1 cellular context compared by ENCODE assay signal in genomic region chr1:43273708-43274107, GRCh38.
TF ChIP-seq lines count a peak whose summit lies in the region.

No MANE protein-coding gene starts in this region.

TF ChIP-seq in HepG2, 621 proteins besides CTCF, POLR2A, EP300 and RAD21:
- TF ChIP-seq ETV6 (CRISPR knock-in tag; conservative IDR thresholded peaks at IDR 0.05) (no peak), MAFK (conservative IDR thresholded peaks at IDR 0.05 in 1 of 2, IDR thresholded peaks at IDR 0.05 in 1 of 2; ENCODE audit: low read length in 2 of 2) (no peak), NFKB2 (CRISPR knock-in tag; IDR thresholded peaks at IDR 0.05; ENCODE audit: borderline replicate concordance) (no peak)
- TF ChIP-seq, protein P1, sequence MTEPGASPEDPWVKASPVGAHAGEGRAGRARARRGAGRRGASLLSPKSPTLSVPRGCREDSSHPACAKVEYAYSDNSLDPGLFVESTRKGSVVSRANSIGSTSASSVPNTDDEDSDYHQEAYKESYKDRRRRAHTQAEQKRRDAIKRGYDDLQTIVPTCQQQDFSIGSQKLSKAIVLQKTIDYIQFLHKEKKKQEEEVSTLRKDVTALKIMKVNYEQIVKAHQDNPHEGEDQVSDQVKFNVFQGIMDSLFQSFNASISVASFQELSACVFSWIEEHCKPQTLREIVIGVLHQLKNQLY (CRISPR knock-in tag; IDR thresholded peaks at IDR 0.05): no peak
- TF ChIP-seq, protein P2, sequence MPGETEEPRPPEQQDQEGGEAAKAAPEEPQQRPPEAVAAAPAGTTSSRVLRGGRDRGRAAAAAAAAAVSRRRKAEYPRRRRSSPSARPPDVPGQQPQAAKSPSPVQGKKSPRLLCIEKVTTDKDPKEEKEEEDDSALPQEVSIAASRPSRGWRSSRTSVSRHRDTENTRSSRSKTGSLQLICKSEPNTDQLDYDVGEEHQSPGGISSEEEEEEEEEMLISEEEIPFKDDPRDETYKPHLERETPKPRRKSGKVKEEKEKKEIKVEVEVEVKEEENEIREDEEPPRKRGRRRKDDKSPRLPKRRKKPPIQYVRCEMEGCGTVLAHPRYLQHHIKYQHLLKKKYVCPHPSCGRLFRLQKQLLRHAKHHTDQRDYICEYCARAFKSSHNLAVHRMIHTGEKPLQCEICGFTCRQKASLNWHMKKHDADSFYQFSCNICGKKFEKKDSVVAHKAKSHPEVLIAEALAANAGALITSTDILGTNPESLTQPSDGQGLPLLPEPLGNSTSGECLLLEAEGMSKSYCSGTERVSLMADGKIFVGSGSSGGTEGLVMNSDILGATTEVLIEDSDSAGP (CRISPR knock-in tag; IDR thresholded peaks at IDR 0.05; ENCODE audit: borderline replicate concordance): no peak
TF ChIP-seq in HepG2: peak in this region for 0.
